Comparison of ENCODE assay signal across 28 cellular contexts in the genomic region with DNA sequence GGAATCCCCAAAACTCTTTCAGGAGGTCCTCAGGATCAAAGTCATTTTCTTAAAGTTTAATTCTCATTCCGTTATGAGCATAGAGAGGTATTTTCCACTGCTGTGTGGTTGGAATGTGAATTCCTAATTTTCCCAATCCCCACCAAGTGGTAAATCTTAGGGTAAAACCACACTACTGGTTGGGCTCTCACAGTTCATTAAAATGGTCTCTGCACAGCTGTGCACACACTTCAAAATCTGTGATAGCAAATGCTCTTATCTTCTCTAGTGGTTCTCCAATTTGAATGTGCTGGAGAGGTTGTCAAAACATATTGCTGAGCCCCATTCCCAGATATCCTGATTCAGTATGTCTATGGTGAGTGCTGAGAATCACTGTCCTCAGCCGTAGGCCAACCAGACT.
DNase-seq lines count a peak whose midpoint lies in the region; ATAC-seq and TF ChIP-seq lines count a peak whose summit lies in the region.
"Had no signal": no experiment of that assay in that cellular context is flagged by ENCODE, and none has a peak within 500 bp of the region (broad histone marks: within the 10 kb centered on the region; RNA-seq: fewer than 3 reads in every experiment).

No MANE protein-coding gene starts in this region.

- H3K4me2 ChIP-seq in smooth muscle cell, result peak overlapping the region; percentile 15
- H3K4me2 ChIP-seq: BLaER1, hepatocyte had no signal

- H3F3A ChIP-seq in smooth muscle cell (ENCODE audit: low read depth), result no peaks in the 10 kb centered on the region

- H3K9me3 ChIP-seq in HEK293 (ENCODE audit: control insufficient read depth, insufficient read depth, low read depth, low read length), result no peaks in the 10 kb centered on the region
- no peaks in the 10 kb centered on the region for H3K9me3 ChIP-seq in smooth muscle cell (replicated peaks; ENCODE audit: low read depth)
- H3K9me3 ChIP-seq: adrenal gland, BLaER1, gastroesophageal sphincter, Peyer's patch, psoas muscle had no signal

- no peaks in the 10 kb centered on the region for H3K27me3 ChIP-seq in smooth muscle cell (ENCODE audit: low read depth)
- H3K27me3 ChIP-seq: adrenal gland, BLaER1, gastroesophageal sphincter, hepatocyte, Peyer's patch had no signal

- H3K36me3 Mint-ChIP-seq in WTC11, result no peaks in the 10 kb centered on the region
- H3K36me3 Mint-ChIP-seq: activated naive CD4-positive, alpha-beta T cell treated with anti-CD3 and anti-CD28 coated beads, Interleukin-2, amount 10 ng/mL, durations not matched to agents 7 days and 5 days; natural killer cell had no signal

- WGBS in smooth muscle cell (ENCODE audit: low lambda C conversion rate), result 42% methylated on average over 2 of the region's 2 CpGs

- no peak overlapping the region for H3K4me3 Mint-ChIP-seq in WTC11
- H3K4me3 Mint-ChIP-seq: activated naive CD4-positive, alpha-beta T cell treated with anti-CD3 and anti-CD28 coated beads, Interleukin-2, amount 10 ng/mL, durations not matched to agents 7 days and 5 days; activated T-helper 17 cell treated with anti-CD3 and anti-CD28 coated beads, Interleukin-2, amount 50 U/mL, for 72 hours; natural killer cell; T-helper 2 cell treated with Interferon-gamma antibody and Interleukin-4, amounts not matched to agents 5 μg/mL and 100 μg/mL, for 36 hours had no signal

- H2AFZ ChIP-seq in smooth muscle cell (ENCODE audit: low read depth), result no peak overlapping the region
- H2AFZ ChIP-seq: GM23248, hepatocyte had no signal

- no peaks in the 10 kb centered on the region for H3K79me2 ChIP-seq in smooth muscle cell (ENCODE audit: low read depth)
- H3K79me2 ChIP-seq: hepatocyte had no signal

- H3K27ac ChIP-seq in HEK293 (ENCODE audit: extremely low read depth, low read depth, low read length), result no peak overlapping the region
- H3K27ac ChIP-seq in smooth muscle cell (ENCODE audit: low read depth), result no peak overlapping the region
- H3K27ac ChIP-seq: adrenal gland, BLaER1, gastroesophageal sphincter, GM23248, hepatocyte, Peyer's patch, psoas muscle had no signal

- POLR2A ChIA-PET in HEK293 (lab: Yijun Ruan, JAX), result no interaction called here
- POLR2A ChIA-PET in WTC11 (lab: Charles Lee), result interaction anchor here (0.7 kb wide), 1 partner anchor 56 kb away, joined by 3 read pairs; no protein-coding TSS in a partner anchor

- H3K27ac Mint-ChIP-seq in WTC11, result no peak overlapping the region
- H3K27ac Mint-ChIP-seq: activated naive CD4-positive, alpha-beta T cell treated with anti-CD3 and anti-CD28 coated beads, Interleukin-2, amount 10 ng/mL, durations not matched to agents 7 days and 5 days; activated T-helper 17 cell treated with anti-CD3 and anti-CD28 coated beads, Interleukin-2, amount 50 U/mL, for 72 hours; natural killer cell; T-helper 2 cell treated with Interferon-gamma antibody and Interleukin-4, amounts not matched to agents 5 μg/mL and 100 μg/mL, for 36 hours had no signal

- no peaks in the 10 kb centered on the region for H3K36me3 ChIP-seq in HEK293 (ENCODE audit: control insufficient read depth in 2 of 2, insufficient read depth in 1 of 2, low read length in 2 of 2)
- H3K36me3 ChIP-seq in smooth muscle cell (ENCODE audit: low read depth), result no peaks in the 10 kb centered on the region
- H3K36me3 ChIP-seq: adrenal gland, BLaER1, gastroesophageal sphincter, Peyer's patch had no signal

- peaks cover 4% of the 10 kb centered on the region; the same call in 1 of the 2 replicates for H3K9me3 Mint-ChIP-seq in WTC11
- H3K9me3 Mint-ChIP-seq: activated naive CD4-positive, alpha-beta T cell treated with anti-CD3 and anti-CD28 coated beads, Interleukin-2, amount 10 ng/mL, durations not matched to agents 7 days and 5 days; activated T-helper 17 cell treated with anti-CD3 and anti-CD28 coated beads, Interleukin-2, amount 50 U/mL, for 72 hours; T-helper 2 cell treated with Interferon-gamma antibody and Interleukin-4, amounts not matched to agents 5 μg/mL and 100 μg/mL, for 36 hours had no signal

- no peak overlapping the region for H3K9ac ChIP-seq in smooth muscle cell (ENCODE audit: low read depth)
- H3K9ac ChIP-seq: BLaER1, GM23248 had no signal

- H3K4me3 ChIP-seq in HEK293 (ENCODE audit: low read depth, low read length) (no peak overlapping the region), smooth muscle cell (no peak overlapping the region)
- H3K4me3 ChIP-seq: adrenal gland, BLaER1, gastroesophageal sphincter, GM23248, hepatocyte, lung, Peyer's patch, psoas muscle had no signal

- no peak for ATAC-seq in WTC11
- ATAC-seq in HG03097 (IDR thresholded peaks at IDR 0.05; ENCODE audit: low FRiP score, unreplicated experiment), result no peak
- ATAC-seq: activated T-helper 17 cell treated with anti-CD3 and anti-CD28 coated beads, Interleukin-2, amount 50 U/mL, for 72 hours; gastroesophageal sphincter; natural killer cell; psoas muscle; sciatic nerve had no signal

- TF ChIP-seq CTCF in HEK293 (tag by site-specific recombination; IDR thresholded peaks at IDR 0.05) (no peak), smooth muscle cell (IDR thresholded peaks at IDR 0.05; ENCODE audit: borderline replicate concordance, insufficient read depth, poor library complexity, severe bottlenecking) (no peak), WTC11 (IDR thresholded peaks at IDR 0.05) (no peak)

- peak; percentile 98 for DNase-seq in NCI-H2029 (lab: John Stamatoyannopoulos, UW)
- DNase-seq in SHP77 (lab: John Stamatoyannopoulos, UW), result peak; percentile 59 to 85
- DNase-seq in smooth muscle cell (lab: John Stamatoyannopoulos, UW; ENCODE audit: unreplicated experiment), result no peak
- no peak for DNase-seq in WTC11 (ENCODE audit: low spot score)
- DNase-seq in T1000 (lab: John Stamatoyannopoulos, UW), result no peak
- DNase-seq: activated CD4-positive, alpha-beta T cell treated with anti-CD3 and anti-CD28 coated beads for 4 hours; activated naive CD4-positive, alpha-beta T cell treated with anti-CD3 and anti-CD28 coated beads, Interleukin-2, amount 10 ng/mL, durations not matched to agents 7 days and 5 days; adrenal gland; DND-41; GM23248; natural killer cell; NCI-H1436 treated with DMSO at 0.1 percent for 48 hours; NCI-H69; nucleus accumbens; Peyer's patch; psoas muscle; SIG-M5; stimulated activated CD4-positive, alpha-beta T cell treated with anti-CD3 and anti-CD28 coated beads, Interleukin-4, amount 100 ng/mL, for 4 hours; trophoblast cell had no signal

- CTCF ChIA-PET in HEK293 (lab: Yijun Ruan, JAX) (no interaction called here), WTC11 (lab: Charles Lee) (no interaction called here)

- H3K27me3 Mint-ChIP-seq in WTC11 (ENCODE audit: low read depth), result no peaks in the 10 kb centered on the region
- H3K27me3 Mint-ChIP-seq: activated naive CD4-positive, alpha-beta T cell treated with anti-CD3 and anti-CD28 coated beads, Interleukin-2, amount 10 ng/mL, durations not matched to agents 7 days and 5 days; activated T-helper 17 cell treated with anti-CD3 and anti-CD28 coated beads, Interleukin-2, amount 50 U/mL, for 72 hours had no signal

- no peaks in the 10 kb centered on the region for H3K4me1 Mint-ChIP-seq in WTC11
- H3K4me1 Mint-ChIP-seq: activated naive CD4-positive, alpha-beta T cell treated with anti-CD3 and anti-CD28 coated beads, Interleukin-2, amount 10 ng/mL, durations not matched to agents 7 days and 5 days; activated T-helper 17 cell treated with anti-CD3 and anti-CD28 coated beads, Interleukin-2, amount 50 U/mL, for 72 hours; natural killer cell had no signal

- no peaks in the 10 kb centered on the region for H3K4me1 ChIP-seq in HEK293 (ENCODE audit: control insufficient read depth, insufficient read depth, low read length)
- no peaks in the 10 kb centered on the region for H3K4me1 ChIP-seq in smooth muscle cell (ENCODE audit: low read depth)
- H3K4me1 ChIP-seq: adrenal gland, gastroesophageal sphincter, Peyer's patch, psoas muscle had no signal

- H4K20me1 ChIP-seq in smooth muscle cell (ENCODE audit: low read depth), result no peaks in the 10 kb centered on the region
- H4K20me1 ChIP-seq: BLaER1 had no signal

TF ChIP-seq in HEK293, 187 proteins besides CTCF, POLR2A, EP300 and RAD21:
- TF ChIP-seq ZNF670 (tag by site-specific recombination; IDR thresholded peaks at IDR 0.05; ENCODE audit: low read depth) (no peak), SCRT2 (tag by site-specific recombination; IDR thresholded peaks at IDR 0.05) (no peak)
- TF ChIP-seq, protein P1, sequence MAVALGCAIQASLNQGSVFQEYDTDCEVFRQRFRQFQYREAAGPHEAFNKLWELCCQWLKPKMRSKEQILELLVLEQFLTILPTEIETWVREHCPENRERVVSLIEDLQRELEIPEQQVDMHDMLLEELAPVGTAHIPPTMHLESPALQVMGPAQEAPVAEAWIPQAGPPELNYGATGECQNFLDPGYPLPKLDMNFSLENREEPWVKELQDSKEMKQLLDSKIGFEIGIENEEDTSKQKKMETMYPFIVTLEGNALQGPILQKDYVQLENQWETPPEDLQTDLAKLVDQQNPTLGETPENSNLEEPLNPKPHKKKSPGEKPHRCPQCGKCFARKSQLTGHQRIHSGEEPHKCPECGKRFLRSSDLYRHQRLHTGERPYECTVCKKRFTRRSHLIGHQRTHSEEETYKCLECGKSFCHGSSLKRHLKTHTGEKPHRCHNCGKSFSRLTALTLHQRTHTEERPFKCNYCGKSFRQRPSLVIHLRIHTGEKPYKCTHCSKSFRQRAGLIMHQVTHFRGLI (tag by site-specific recombination; IDR thresholded peaks at IDR 0.05), result 0 out of 2 replicates have a peak, but pooled peaks have one; percentile 36

TF ChIP-seq in WTC11, 78 proteins besides CTCF, POLR2A, EP300 and RAD21 (continues in another document):
- TF ChIP-seq MXD4 (CRISPR knock-in tag; IDR thresholded peaks at IDR 0.05; ENCODE audit: borderline replicate concordance) (no peak), NFE2L1 (CRISPR knock-in tag; IDR thresholded peaks at IDR 0.05) (no peak), ATF1 (CRISPR knock-in tag; IDR thresholded peaks at IDR 0.05) (no peak), JAZF1 (CRISPR knock-in tag; IDR thresholded peaks at IDR 0.05) (no peak), IRF2 (CRISPR knock-in tag; IDR thresholded peaks at IDR 0.05; ENCODE audit: borderline replicate concordance, low read depth) (no peak)

Comparison
In these comparisons a context has a peak if more than half of its experiments do, and no peak if none do; other contexts are left out.
1. DNase-seq: peak in NCI-H2029 (single experiment) and SHP77 (2 of 2); none in smooth muscle cell (single experiment), WTC11 (single experiment) and T1000 (single experiment).